Comparison of ENCODE assay signal across 21 cellular contexts in genomic region chr11:93481279-93481678, GRCh38.
DNase-seq lines count a peak whose midpoint lies in the region; ATAC-seq, FAIRE-seq and TF ChIP-seq lines count a peak whose summit lies in the region.
"Had no signal": no experiment of that assay in that cellular context is flagged by ENCODE, and none has a peak within 500 bp of the region (broad histone marks: within the 10 kb centered on the region; RNA-seq: fewer than 3 reads in every experiment).

No MANE protein-coding gene starts in this region.

- no peak for TF ChIP-seq CTCF in HEK293 (tag by site-specific recombination; IDR thresholded peaks at IDR 0.05)
- TF ChIP-seq CTCF in VCaP (conservative IDR thresholded peaks at IDR 0.05), result no peak
- no peak for TF ChIP-seq CTCF in esophagus squamous epithelium (IDR thresholded peaks at IDR 0.05)
- TF ChIP-seq CTCF in glutamatergic neuron (IDR thresholded peaks at IDR 0.05; ENCODE audit: partially characterized antibody, unreplicated experiment), result no peak

- H3K36me3 Mint-ChIP-seq in glutamatergic neuron (ENCODE audit: unreplicated experiment), result no peaks in the 10 kb centered on the region

- no peaks in the 10 kb centered on the region for H3K9me3 ChIP-seq in HEK293 (ENCODE audit: control insufficient read depth, insufficient read depth, low read depth, low read length)
- no peaks in the 10 kb centered on the region for H3K9me3 ChIP-seq in esophagus squamous epithelium
- no peaks in the 10 kb centered on the region for H3K9me3 ChIP-seq in small intestine (ENCODE audit: control insufficient read depth, low read depth)
- H3K9me3 ChIP-seq in effector memory CD4-positive, alpha-beta T cell (ENCODE audit: control insufficient read depth, low read length), result no peaks in the 10 kb centered on the region

- intact Hi-C loops in esophagus squamous epithelium (cut with DNase I), result no loop called here

- no peak for ATAC-seq in GM18511 (IDR thresholded peaks at IDR 0.05; ENCODE audit: unreplicated experiment)

- no peak for DNase-seq in esophagus squamous epithelium (lab: John Stamatoyannopoulos, UW)
- peak; percentile 88 for DNase-seq in small intestine
- no peak for DNase-seq in NCI-H1694 treated with DMSO at 0.1 percent for 48 hours (lab: John Stamatoyannopoulos, UW)
- DNase-seq in glutamatergic neuron, result no peak
- no peak for DNase-seq in effector memory CD4-positive, alpha-beta T cell
- DNase-seq: CD4-positive, alpha-beta T cell; DMS53; Kasumi-1; NCI-H1417 treated with DMSO at 0.1 percent for 48 hours; NCI-H2029; NCI-H2171; NCI-H446 treated with DMSO at 0.1 percent for 48 hours; NCI-H748 treated with DMSO at 0.1 percent for 48 hours; OCI-M1 had no signal

- H3K4me3 ChIP-seq in HEK293 (ENCODE audit: low read depth, low read length), result no peak overlapping the region
- peak overlapping the region in 1 of 4 donors; percentile 22 for H3K4me3 ChIP-seq in esophagus squamous epithelium
- H3K4me3 ChIP-seq in small intestine (ENCODE audit: low read depth in 1 of 2, low read length in 2 of 2), result no peak overlapping the region
- no peak overlapping the region for H3K4me3 ChIP-seq in effector memory CD4-positive, alpha-beta T cell (ENCODE audit: insufficient read depth, low read depth, low read length, poor library complexity, severe bottlenecking)

- H3K4me1 Mint-ChIP-seq in glutamatergic neuron (ENCODE audit: low read depth, unreplicated experiment), result peaks cover 19% of the 10 kb centered on the region
- H3K4me1 Mint-ChIP-seq: IgD-negative memory B cell had no signal

- H3K9me3 Mint-ChIP-seq in glutamatergic neuron (ENCODE audit: unreplicated experiment), result peaks cover 3% of the 10 kb centered on the region
- H3K9me3 Mint-ChIP-seq: CD4-positive, alpha-beta T cell; IgD-negative memory B cell had no signal

- no peaks in the 10 kb centered on the region for H3K4me1 ChIP-seq in HEK293 (ENCODE audit: control insufficient read depth, insufficient read depth, low read length)
- H3K4me1 ChIP-seq in esophagus squamous epithelium, result peaks cover 0 to 38% (median 10%) of the 10 kb centered on the region in 3 donors
- H3K4me1 ChIP-seq in small intestine (ENCODE audit: control insufficient read depth in 2 of 2, insufficient read depth in 1 of 2, low read depth in 1 of 2, low read length in 1 of 2), result no peaks in the 10 kb centered on the region
- no peaks in the 10 kb centered on the region for H3K4me1 ChIP-seq in effector memory CD4-positive, alpha-beta T cell (ENCODE audit: control insufficient read depth, insufficient read depth, low read length, poor library complexity, severe bottlenecking)

- no peak overlapping the region for H3K27ac ChIP-seq in HEK293 (ENCODE audit: extremely low read depth, low read depth, low read length)
- H3K27ac ChIP-seq in VCaP, result peak overlapping the region; percentile 97
- peak overlapping the region in 3 of 4 donors; percentile 30 to 67 (median 51) for H3K27ac ChIP-seq in esophagus squamous epithelium
- peak overlapping the region in 1 of 2 donors; percentile 50 for H3K27ac ChIP-seq in small intestine (ENCODE audit: low read depth in 1 of 2, low read length in 1 of 2)
- H3K27ac ChIP-seq in effector memory CD4-positive, alpha-beta T cell (ENCODE audit: insufficient read depth, low read length, poor library complexity, severe bottlenecking), result no peak overlapping the region

- H3K36me3 ChIP-seq in HEK293 (ENCODE audit: control insufficient read depth in 2 of 2, insufficient read depth in 1 of 2, low read length in 2 of 2) (peaks cover 0 to 5% of the 10 kb centered on the region in 2 experiments; a peak in 1 of 3 replicates), esophagus squamous epithelium (peaks cover 0 to 10% (median 0%) of the 10 kb centered on the region in 3 donors), small intestine (ENCODE audit: control insufficient read depth in 2 of 2, insufficient read depth in 2 of 2, low read length in 2 of 2) (peaks cover 3 to 8% of the 10 kb centered on the region in 2 donors)
- no peaks in the 10 kb centered on the region for H3K36me3 ChIP-seq in effector memory CD4-positive, alpha-beta T cell (ENCODE audit: control insufficient read depth, insufficient read depth, low read length)

- H3K4me3 Mint-ChIP-seq in glutamatergic neuron (ENCODE audit: unreplicated experiment), result no peak overlapping the region
- H3K4me3 Mint-ChIP-seq: CD4-positive, alpha-beta T cell; IgD-negative memory B cell had no signal

- peaks cover 4% of the 10 kb centered on the region for H3K27me3 Mint-ChIP-seq in glutamatergic neuron (ENCODE audit: unreplicated experiment)
- H3K27me3 Mint-ChIP-seq: CD4-positive, alpha-beta T cell; IgD-negative memory B cell had no signal

- POLR2A ChIA-PET in HEK293 (lab: Yijun Ruan, JAX), result no interaction called here

- no peaks in the 10 kb centered on the region for H3K27me3 ChIP-seq in esophagus squamous epithelium
- no peaks in the 10 kb centered on the region for H3K27me3 ChIP-seq in small intestine (ENCODE audit: control insufficient read depth in 2 of 2, insufficient read depth in 2 of 2, low read length in 2 of 2)
- no peaks in the 10 kb centered on the region for H3K27me3 ChIP-seq in effector memory CD4-positive, alpha-beta T cell (replicated peaks; ENCODE audit: control insufficient read depth, insufficient read depth, low read length, poor library complexity, severe bottlenecking)

- CTCF ChIA-PET in HEK293 (lab: Yijun Ruan, JAX), result no interaction called here

- H3K27ac Mint-ChIP-seq in glutamatergic neuron (ENCODE audit: unreplicated experiment), result no peak overlapping the region
- H3K27ac Mint-ChIP-seq: CD4-positive, alpha-beta T cell; IgD-negative memory B cell had no signal

- no peak for FAIRE-seq in small intestine (lab: Jason Lieb, UNC)
- FAIRE-seq: GM19239, H54, HTR-8/SVneo had no signal

- no peak for TF ChIP-seq POLR2A in esophagus squamous epithelium (IDR thresholded peaks at IDR 0.05)

- 44 to 47% methylated on average over 10 to 11 of the region's 16 CpGs for whole genome bisulfite sequencing in esophagus squamous epithelium, 2 donors
- WGBS in small intestine, 3 donors, result 53 to 86% (median 71%) methylated on average over 16 of the region's 16 CpGs

TF ChIP-seq in HEK293, 187 proteins besides CTCF, POLR2A, EP300 and RAD21:
- TF ChIP-seq ZNF184 (tag by site-specific recombination; IDR thresholded peaks at IDR 0.05) (no peak), EGR2 (tag by site-specific recombination; IDR thresholded peaks at IDR 0.05; ENCODE audit: low read depth) (peak; percentile 31; the same call in 1 of the 2 replicates), ZNF664 (tag by site-specific recombination; IDR thresholded peaks at IDR 0.05) (no peak)

Comparison
In these comparisons a context has a peak if more than half of its experiments do, and no peak if none do; other contexts are left out.
1. H3K27ac ChIP-seq: peak in VCaP (single experiment) and esophagus squamous epithelium (3 of 4); none in HEK293 (single experiment) and effector memory CD4-positive, alpha-beta T cell (single experiment).